In the genomic region with DNA sequence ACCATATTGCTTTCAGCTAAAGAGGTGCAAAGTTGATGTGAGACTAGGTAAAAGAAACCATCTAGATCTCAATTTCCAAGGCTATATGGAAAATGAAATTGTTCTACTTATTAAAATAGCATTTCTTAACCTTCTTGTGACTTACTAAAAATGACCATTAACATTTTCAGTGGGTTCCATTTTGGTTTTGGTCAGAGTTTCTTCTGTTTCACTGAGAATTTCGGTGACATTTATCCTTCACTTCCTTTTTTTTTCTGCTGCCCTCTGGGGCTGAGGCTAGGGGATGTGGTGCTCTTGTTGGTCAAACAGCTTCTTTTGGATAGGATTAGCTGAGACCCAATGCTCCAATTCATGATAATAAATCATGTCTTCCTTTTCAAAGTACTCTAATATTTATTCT, we compare ENCODE assay signal across 22 cellular contexts. TPM values are rescaled to one million over a fixed set of nuclear protein-coding genes. Genes with fewer than 3 reads are reported as not detected.
DNase-seq lines count a peak whose midpoint lies in the region; ATAC-seq, FAIRE-seq and TF ChIP-seq lines count a peak whose summit lies in the region.
"Had no signal": no experiment of that assay in that cellular context is flagged by ENCODE, and none has a peak within 500 bp of the region (broad histone marks: within the 10 kb centered on the region; RNA-seq: fewer than 3 reads in every experiment).

No MANE protein-coding gene starts in this region.

- peaks cover 97% of the 10 kb centered on the region for H3K4me1 ChIP-seq in DOHH2 (ENCODE audit: control insufficient read depth, low read length)
- H3K4me1 ChIP-seq in OCI-LY1 (ENCODE audit: insufficient read depth, low read length, severe bottlenecking), result peaks cover 81% of the 10 kb centered on the region
- H3K4me1 ChIP-seq: A549, upper lobe of right lung had no signal

- FAIRE-seq in GM19239 (lab: Jason Lieb, UNC), result peak; percentile 98
- FAIRE-seq: A549, H54 had no signal

- H3K36me3 ChIP-seq in DOHH2 (ENCODE audit: control insufficient read depth, low read length), result no peaks in the 10 kb centered on the region
- no peaks in the 10 kb centered on the region; the same call in 1 of the 2 replicates for H3K36me3 ChIP-seq in OCI-LY1 (ENCODE audit: insufficient read depth, low read length)
- H3K36me3 ChIP-seq: upper lobe of right lung had no signal

- H3K4me2 ChIP-seq in DOHH2 (ENCODE audit: low read length), result peak overlapping the region; percentile 74
- H3K4me2 ChIP-seq in OCI-LY1 (ENCODE audit: low read length), result no peak overlapping the region
- H3K4me2 ChIP-seq: A549 had no signal

- DNase-seq in GM19239 (ENCODE audit: insufficient read length, low spot score) (no peak), Right ventricle myocardium superior (no peak)
- DNase-seq in activated CD4-positive, alpha-beta T cell treated with anti-CD3 and anti-CD28 coated beads, Interleukin-2, amount 50 U/mL, for 1 hour, result no peak
- DNase-seq: activated CD4-positive, CD25-positive, alpha-beta regulatory T cell treated with anti-CD3 and anti-CD28 coated beads, Interleukin-2, amount 50 U/mL, for 72 hours; activated CD8-positive, alpha-beta memory T cell treated with anti-CD3 and anti-CD28 coated beads, Interleukin-2, amount 10 ng/mL, durations not matched to agents 7 days and 5 days; activated effector memory CD4-positive, alpha-beta T cell treated with anti-CD3 and anti-CD28 coated beads, Interleukin-2, amount 50 U/mL, for 16 hours; amygdala; CD4-positive, CD25-positive, alpha-beta regulatory T cell; DND-41; foreskin fibroblast; KG1; NCI-H1694; NCI-H226; NK-92 treated with Interleukin-12 subunit alpha and Interleukin-12 subunit beta, amount 100 ng/mL, for 24 hours; upper lobe of right lung had no signal

- intact Hi-C loops in Right ventricle myocardium superior (cut with DNase I), result no loop called here

- ATAC-seq in HG02798 (IDR thresholded peaks at IDR 0.05; ENCODE audit: poor library complexity, unreplicated experiment), result peak; percentile 29
- no peak for ATAC-seq in HG03521 (IDR thresholded peaks at IDR 0.05; ENCODE audit: unreplicated experiment)
- no peak for ATAC-seq in GM18505 (IDR thresholded peaks at IDR 0.05; ENCODE audit: unreplicated experiment)
- ATAC-seq in Right ventricle myocardium superior (ENCODE audit: poor library complexity), result no peak
- ATAC-seq: A549; activated CD8-positive, alpha-beta memory T cell treated with anti-CD3 and anti-CD28 coated beads, Interleukin-2, amount 10 ng/mL, durations not matched to agents 7 days and 5 days; upper lobe of right lung had no signal

- no peak overlapping the region for H2AFZ ChIP-seq in OCI-LY1 (ENCODE audit: low read length)

- H4K20me1 ChIP-seq in DOHH2 (ENCODE audit: control insufficient read depth, insufficient read depth, low read depth, low read length) (no peaks in the 10 kb centered on the region), OCI-LY1 (ENCODE audit: insufficient read depth, low read length) (no peaks in the 10 kb centered on the region)

- H3F3A ChIP-seq in DOHH2 (ENCODE audit: control insufficient read depth, insufficient read depth) (peaks cover 29% of the 10 kb centered on the region), OCI-LY1 (ENCODE audit: insufficient read depth, low read length) (peaks cover 22% of the 10 kb centered on the region)

- no peak for TF ChIP-seq CTCF in DOHH2 (IDR thresholded peaks at IDR 0.05; ENCODE audit: low read depth, low read length, poor library complexity, severe bottlenecking)
- no peak for TF ChIP-seq CTCF in OCI-LY1 (IDR thresholded peaks at IDR 0.05; ENCODE audit: low read length)

- H3K27me3 ChIP-seq in DOHH2 (ENCODE audit: control insufficient read depth, low read length), result no peaks in the 10 kb centered on the region
- H3K27me3 ChIP-seq in OCI-LY1 (ENCODE audit: insufficient read depth, low read length), result no peaks in the 10 kb centered on the region
- H3K27me3 ChIP-seq: upper lobe of right lung had no signal

- no peaks in the 10 kb centered on the region for H3K9me3 ChIP-seq in DOHH2 (ENCODE audit: control insufficient read depth, insufficient read depth, low read length)
- no peaks in the 10 kb centered on the region for H3K9me3 ChIP-seq in OCI-LY1 (ENCODE audit: low read length)
- H3K9me3 ChIP-seq: A549, upper lobe of right lung had no signal

- H3K4me3 ChIP-seq in DOHH2 (ENCODE audit: low read length) (peak overlapping the region; percentile 15; the same call in 1 of the 2 replicates), OCI-LY1 (ENCODE audit: low read depth, low read length, poor library complexity, severe bottlenecking) (no peak overlapping the region)
- H3K4me3 ChIP-seq: A549, upper lobe of right lung had no signal

- no peaks in the 10 kb centered on the region for H3K9me2 ChIP-seq in DOHH2 (replicated peaks; ENCODE audit: control insufficient read depth, low read length)
- H3K9me2 ChIP-seq in OCI-LY1 (ENCODE audit: low read depth, low read length), result no peaks in the 10 kb centered on the region

- H3K79me2 ChIP-seq in DOHH2 (ENCODE audit: control insufficient read depth, low read length) (no peaks in the 10 kb centered on the region), OCI-LY1 (ENCODE audit: insufficient read depth, low read length) (no peaks in the 10 kb centered on the region)

- no peak for TF ChIP-seq POLR2A in GM18505 (IDR thresholded peaks at IDR 0.05; ENCODE audit: borderline replicate concordance, extremely low read depth, insufficient read depth, insufficient read length)

- no peak overlapping the region for H3K9ac ChIP-seq in OCI-LY1 (ENCODE audit: low read length)

- H3K27ac ChIP-seq in DOHH2 (ENCODE audit: low read depth, low read length), result peak overlapping the region; percentile 95
- peak overlapping the region; percentile 99 for H3K27ac ChIP-seq in OCI-LY1 (ENCODE audit: low read depth, low read length, poor library complexity, severe bottlenecking)
- H3K27ac ChIP-seq: A549, upper lobe of right lung had no signal

RNA-seq across cellular contexts. Expression of gene REL, which starts 44.3 kb away (rescaled TPM):
- total RNA-seq in Right ventricle myocardium superior, result 4.4 TPM
